Comparison of ENCODE assay signal across 36 cellular contexts in genomic region chr14:21055473-21056117, GRCh38. TPM values are rescaled to one million over a fixed set of nuclear protein-coding genes. Genes with fewer than 3 reads are reported as not detected.
A peak's percentile ranks its signal among the peaks of the same experiment; 100 is the strongest.
DNase-seq lines count a peak whose midpoint lies in the region; ATAC-seq and TF ChIP-seq lines count a peak whose summit lies in the region.
"Had no signal": no experiment of that assay in that cellular context is flagged by ENCODE, and none has a peak within 500 bp of the region (broad histone marks: within the 10 kb centered on the region; RNA-seq: fewer than 3 reads in every experiment).

No MANE protein-coding gene starts in this region.

- no peaks in the 10 kb centered on the region for H3K27me3 ChIP-seq in osteoblast (ENCODE audit: insufficient read depth, low read length)
- H3K27me3 ChIP-seq in H9 (ENCODE audit: insufficient read depth, low read length), result no peaks in the 10 kb centered on the region
- H3K27me3 ChIP-seq: breast epithelium, heart left ventricle, right atrium auricular region, vagina had no signal

- H2BK120ac ChIP-seq in H9 (ENCODE audit: low read depth, low read length, poor library complexity, severe bottlenecking), result no peak overlapping the region

- H3K4me1 Mint-ChIP-seq in H9, result peaks cover 11 to 14% of the 10 kb centered on the region in 2 experiments
- H3K4me1 Mint-ChIP-seq: activated naive CD4-positive, alpha-beta T cell treated with anti-CD3 and anti-CD28 coated beads, Interleukin-2, amount 50 U/mL, for 24 hours; activated T-helper 17 cell treated with anti-CD3 and anti-CD28 coated beads, Interleukin-2, amount 50 U/mL, for 72 hours; B cell; CD8-positive, alpha-beta memory T cell; memory B cell; stimulated activated naive B cell treated with anti-CD40 and anti-IgM and Interleukin-4, amounts not matched to agents 10 μg/mL and 1 μg/mL and 100 μg/mL, for 72 hours; T-cell had no signal

- H3K4me3 ChIP-seq in osteoblast (ENCODE audit: insufficient read depth, low read length), result no peak overlapping the region
- H3K4me3 ChIP-seq: breast epithelium, GM23248, heart left ventricle, right atrium auricular region, SJCRH30, thoracic aorta, vagina had no signal

- no peak overlapping the region for H3K4me3 Mint-ChIP-seq in H9
- H3K4me3 Mint-ChIP-seq: activated CD4-positive, alpha-beta memory T cell treated with anti-CD3 and anti-CD28 coated beads, Interleukin-2, amount 10 ng/mL, durations not matched to agents 7 days and 5 days; activated naive CD4-positive, alpha-beta T cell treated with anti-CD3 and anti-CD28 coated beads, Interleukin-2, amount 50 U/mL, for 24 hours; activated T-helper 17 cell treated with anti-CD3 and anti-CD28 coated beads, Interleukin-2, amount 50 U/mL, for 72 hours; B cell; CD8-positive, alpha-beta memory T cell; effector memory CD8-positive, alpha-beta T cell; memory B cell; stimulated activated naive B cell treated with anti-CD40 and anti-IgM and Interleukin-4, amounts not matched to agents 10 μg/mL and 1 μg/mL and 100 μg/mL, for 72 hours; T-cell had no signal

- H3K4me2 ChIP-seq in osteoblast (ENCODE audit: insufficient read depth, low read length) (no peak overlapping the region), H9 (ENCODE audit: insufficient read depth, insufficient read length, low read length) (no peak overlapping the region)

- H2BK15ac ChIP-seq in H9 (ENCODE audit: low read depth, low read length), result no peak overlapping the region

- no peak overlapping the region for H2AK5ac ChIP-seq in H9 (ENCODE audit: insufficient read length, low read length)

- no peak overlapping the region for H4K91ac ChIP-seq in H9 (ENCODE audit: insufficient read length, low read depth, low read length)

- no peak overlapping the region for H3K4ac ChIP-seq in H9 (ENCODE audit: low read depth, low read length)

- no peaks in the 10 kb centered on the region for H3K79me1 ChIP-seq in H9 (ENCODE audit: insufficient read depth, low read depth, low read length, poor library complexity, severe bottlenecking)

- H2BK20ac ChIP-seq in H9 (ENCODE audit: low read depth, low read length, poor library complexity, severe bottlenecking), result no peak overlapping the region

- H3K56ac ChIP-seq in H9 (ENCODE audit: insufficient read length, low read depth, low read length), result no peak overlapping the region

- in situ Hi-C loops in ACHN (cut with HindIII; ENCODE audit: low pct_ligation_motif_present, low pct_unique_long_range_greater_than_20kb, low sequenced_read_pairs), result no loop called here

- H3K27ac ChIP-seq in VCaP, result peak overlapping the region; percentile 32
- no peak overlapping the region for H3K27ac ChIP-seq in osteoblast (ENCODE audit: low read depth, low read length)
- H3K27ac ChIP-seq in H9 (ENCODE audit: insufficient read length, low read depth, low read length), result no peak overlapping the region
- H3K27ac ChIP-seq: breast epithelium, GM23248, heart left ventricle, right atrium auricular region, SJCRH30, thoracic aorta, vagina had no signal

- H4K5ac ChIP-seq in H9 (ENCODE audit: insufficient read length, low read depth, low read length), result no peak overlapping the region

- WGBS in H9 (ENCODE audit: extremely low coverage, insufficient read length, low lambda C conversion rate), result no CpG with 5 or more reads among the region's 5 CpGs

- H3K36me3 ChIP-seq in osteoblast (ENCODE audit: insufficient read depth, low read length), result no peaks in the 10 kb centered on the region
- H3K36me3 ChIP-seq: breast epithelium, heart left ventricle, right atrium auricular region, SJCRH30, thoracic aorta, vagina had no signal

- no peak overlapping the region for H4K8ac ChIP-seq in H9 (replicated peaks; ENCODE audit: insufficient read length, low read depth, low read length)

- H3K9me3 Mint-ChIP-seq in H9, result no peaks in the 10 kb centered on the region
- H3K9me3 Mint-ChIP-seq: activated CD4-positive, alpha-beta memory T cell treated with anti-CD3 and anti-CD28 coated beads, Interleukin-2, amount 10 ng/mL, durations not matched to agents 7 days and 5 days; activated naive CD4-positive, alpha-beta T cell treated with anti-CD3 and anti-CD28 coated beads, Interleukin-2, amount 50 U/mL, for 24 hours; activated T-helper 17 cell treated with anti-CD3 and anti-CD28 coated beads, Interleukin-2, amount 50 U/mL, for 72 hours; CD8-positive, alpha-beta memory T cell; effector memory CD8-positive, alpha-beta T cell; memory B cell; stimulated activated naive B cell treated with anti-CD40 and anti-IgM and Interleukin-4, amounts not matched to agents 10 μg/mL and 1 μg/mL and 100 μg/mL, for 72 hours; T-cell had no signal

- H2AFZ ChIP-seq in osteoblast (ENCODE audit: low read length) (peak overlapping the region; percentile 10), H9 (ENCODE audit: low read length) (no peak overlapping the region)

- H3K23ac ChIP-seq in H9 (ENCODE audit: insufficient read length, low read depth, low read length), result no peak overlapping the region

- no peak for TF ChIP-seq CTCF in VCaP (conservative IDR thresholded peaks at IDR 0.05)
- TF ChIP-seq CTCF in osteoblast (IDR thresholded peaks at IDR 0.05; ENCODE audit: extremely low read depth, low read depth, low read length), result no peak
- no peak for TF ChIP-seq CTCF in H9 (conservative IDR thresholded peaks at IDR 0.05)

- H3K27ac Mint-ChIP-seq in H9, result no peak overlapping the region
- H3K27ac Mint-ChIP-seq: activated CD4-positive, alpha-beta memory T cell treated with anti-CD3 and anti-CD28 coated beads, Interleukin-2, amount 10 ng/mL, durations not matched to agents 7 days and 5 days; activated naive CD4-positive, alpha-beta T cell treated with anti-CD3 and anti-CD28 coated beads, Interleukin-2, amount 50 U/mL, for 24 hours; activated T-helper 17 cell treated with anti-CD3 and anti-CD28 coated beads, Interleukin-2, amount 50 U/mL, for 72 hours; B cell; CD8-positive, alpha-beta memory T cell; effector memory CD8-positive, alpha-beta T cell; memory B cell; stimulated activated naive B cell treated with anti-CD40 and anti-IgM and Interleukin-4, amounts not matched to agents 10 μg/mL and 1 μg/mL and 100 μg/mL, for 72 hours; T-cell had no signal

- no peak overlapping the region for H2BK5ac ChIP-seq in H9 (ENCODE audit: insufficient read length, low read length)

- no peak for ATAC-seq in HG03039 (IDR thresholded peaks at IDR 0.05; ENCODE audit: unreplicated experiment)
- ATAC-seq: activated CD4-positive, CD25-positive, alpha-beta regulatory T cell treated with anti-CD3 and anti-CD28 coated beads, Interleukin-2, amount 50 U/mL, for 24 hours; activated T-helper 17 cell treated with anti-CD3 and anti-CD28 coated beads, Interleukin-2, amount 50 U/mL, for 72 hours; effector memory CD8-positive, alpha-beta T cell; heart left ventricle; stimulated activated naive B cell treated with anti-CD40 and anti-IgM and Interleukin-4, amounts not matched to agents 10 μg/mL and 1 μg/mL and 100 μg/mL, for 72 hours; T-cell had no signal

- no peaks in the 10 kb centered on the region for H3K9me3 ChIP-seq in osteoblast (ENCODE audit: low read depth, low read length)
- no peaks in the 10 kb centered on the region for H3K9me3 ChIP-seq in H9 (ENCODE audit: control insufficient read depth, low read depth, low read length)
- H3K9me3 ChIP-seq: breast epithelium, heart left ventricle, right atrium auricular region, SJCRH30, thoracic aorta, vagina had no signal

- no peak overlapping the region for H3K14ac ChIP-seq in H9 (ENCODE audit: insufficient read depth, low read length)

- H3K4me1 ChIP-seq in osteoblast (ENCODE audit: insufficient read depth, low read length) (peaks cover 23% of the 10 kb centered on the region), H9 (ENCODE audit: insufficient read depth, low read length) (no peaks in the 10 kb centered on the region; the same call in 1 of the 2 replicates)
- H3K4me1 ChIP-seq: breast epithelium, right atrium auricular region, SJCRH30, vagina had no signal

- DNase-seq in ACHN, result peak; percentile 50
- peak; percentile 39 for DNase-seq in left kidney (ENCODE audit: low read depth, low spot score)
- no peak for DNase-seq in osteoblast (ENCODE audit: insufficient read length, low spot score, missing footprints)
- no peak for DNase-seq in NCI-H2029 (lab: John Stamatoyannopoulos, UW)
- DNase-seq in OCI-M2 (lab: John Stamatoyannopoulos, UW; ENCODE audit: unreplicated experiment), result no peak
- no peak for DNase-seq in H9
- DNase-seq: activated CD4-positive, alpha-beta memory T cell treated with anti-CD3 and anti-CD28 coated beads, Interleukin-2, amount 10 ng/mL, durations not matched to agents 7 days and 5 days; activated CD8-positive, alpha-beta memory T cell treated with anti-CD3 and anti-CD28 coated beads, Interleukin-2, amount 50 U/mL, for 48 hours; amygdala; CD8-positive, alpha-beta memory T cell; DMS 273 treated with DMSO at 0.1 percent for 48 hours; effector memory CD8-positive, alpha-beta T cell; erythroblast; GM23248; heart left ventricle; kidney glomerular epithelial cell; NCI-H1092 treated with DMSO at 0.1 percent for 48 hours; NCI-H187 treated with DMSO at 0.1 percent for 48 hours; SJCRH30; stimulated activated CD4-positive, alpha-beta T cell treated with anti-CD3 and anti-CD28 coated beads, Interleukin-12 subunit alpha, Interleukin-12 subunit beta, amount 100 ng/mL, for 4 hours; stimulated activated CD4-positive, alpha-beta T cell treated with anti-CD3 and anti-CD28 coated beads, Interleukin-4, amount 100 ng/mL, for 24 hours; stimulated activated naive B cell treated with anti-CD40 and anti-IgM and Interleukin-4, amounts not matched to agents 10 μg/mL and 1 μg/mL and 100 μg/mL, for 72 hours; T-cell had no signal

- no peaks in the 10 kb centered on the region for H3K23me2 ChIP-seq in H9 (ENCODE audit: insufficient read length, low read depth, low read length, poor library complexity, severe bottlenecking)

- no peaks in the 10 kb centered on the region for H3K27me3 Mint-ChIP-seq in H9 (ENCODE audit: low read depth)

- H3K18ac ChIP-seq in H9 (ENCODE audit: insufficient read length, low read depth, low read length), result no peak overlapping the region

- no peaks in the 10 kb centered on the region for H3K79me2 ChIP-seq in osteoblast (ENCODE audit: insufficient read depth, low read length)
- H3K79me2 ChIP-seq in H9 (ENCODE audit: insufficient read depth, low read length), result no peaks in the 10 kb centered on the region

- H2BK12ac ChIP-seq in H9 (ENCODE audit: insufficient read length, low read depth, low read length), result no peak overlapping the region

- no peak overlapping the region for H3K9ac ChIP-seq in H9 (ENCODE audit: extremely low read depth, insufficient read length, low read length)
- H3K9ac ChIP-seq: GM23248 had no signal

- no peaks in the 10 kb centered on the region for H3K36me3 Mint-ChIP-seq in H9 (ENCODE audit: insufficient read depth in 1 of 3, low read depth in 3 of 3)
- H3K36me3 Mint-ChIP-seq: activated naive CD4-positive, alpha-beta T cell treated with anti-CD3 and anti-CD28 coated beads, Interleukin-2, amount 50 U/mL, for 24 hours; CD8-positive, alpha-beta memory T cell; memory B cell; stimulated activated naive B cell treated with anti-CD40 and anti-IgM and Interleukin-4, amounts not matched to agents 10 μg/mL and 1 μg/mL and 100 μg/mL, for 72 hours; T-cell had no signal

- H4K20me1 ChIP-seq in osteoblast (ENCODE audit: insufficient read depth, low read length), result no peaks in the 10 kb centered on the region
- no peaks in the 10 kb centered on the region for H4K20me1 ChIP-seq in H9 (ENCODE audit: control insufficient read depth, insufficient read depth, insufficient read length)

- H3T11ph ChIP-seq in H9 (ENCODE audit: low read length), result no peak overlapping the region

RNA-seq across cellular contexts. Expression of gene RNASE8, which starts 2.0 kb away (rescaled TPM):
- total RNA-seq in osteoblast (not detected in 2 replicates), H9 (2021) (not detected in 2 replicates)
- total RNA-seq: activated CD4-positive, alpha-beta memory T cell treated with anti-CD3 and anti-CD28 coated beads, Interleukin-2, amount 10 ng/mL, durations not matched to agents 7 days and 5 days; activated T-helper 17 cell treated with anti-CD3 and anti-CD28 coated beads, Interleukin-2, amount 50 U/mL, for 72 hours; B cell; breast epithelium; CD8-positive, alpha-beta memory T cell; fibroblast of villous mesenchyme; GM23248; heart left ventricle; omental fat pad; right atrium auricular region; SJCRH30; T-cell; thoracic aorta; vagina had no signal

RNA-seq across cellular contexts. Expression of gene RNASE7, which starts 13.4 kb away (rescaled TPM):
- total RNA-seq in osteoblast (not detected in 2 replicates), H9 (2021) (not detected in 2 replicates)
- total RNA-seq: activated CD4-positive, alpha-beta memory T cell treated with anti-CD3 and anti-CD28 coated beads, Interleukin-2, amount 10 ng/mL, durations not matched to agents 7 days and 5 days; activated T-helper 17 cell treated with anti-CD3 and anti-CD28 coated beads, Interleukin-2, amount 50 U/mL, for 72 hours; B cell; CD8-positive, alpha-beta memory T cell; fibroblast of villous mesenchyme; GM23248; heart left ventricle; omental fat pad; right atrium auricular region; SJCRH30; T-cell had no signal

RNA-seq across cellular contexts. Expression of gene ARHGEF40, which starts 14.5 kb away (rescaled TPM):
- 33.3 and 35.4 TPM in 2 replicates for total RNA-seq in osteoblast
- total RNA-seq in H9 (2021), result 71.1 and 71.4 TPM in 2 replicates

RNA-seq across cellular contexts. Expression of gene RNASE13, which starts 21.0 kb away (rescaled TPM):
- total RNA-seq in osteoblast (not detected in 2 replicates), H9 (2021) (not detected in 2 replicates)
- total RNA-seq: activated CD4-positive, alpha-beta memory T cell treated with anti-CD3 and anti-CD28 coated beads, Interleukin-2, amount 10 ng/mL, durations not matched to agents 7 days and 5 days; activated T-helper 17 cell treated with anti-CD3 and anti-CD28 coated beads, Interleukin-2, amount 50 U/mL, for 72 hours; B cell; breast epithelium; CD8-positive, alpha-beta memory T cell; fibroblast of villous mesenchyme; GM23248; heart left ventricle; omental fat pad; right atrium auricular region; SJCRH30; T-cell; thoracic aorta; vagina had no signal

RNA-seq across cellular contexts. Expression of gene TPPP2, which starts 25.6 kb away (rescaled TPM):
- total RNA-seq in osteoblast (not detected in 2 replicates), H9 (2021) (not detected in 2 replicates)
- total RNA-seq: activated CD4-positive, alpha-beta memory T cell treated with anti-CD3 and anti-CD28 coated beads, Interleukin-2, amount 10 ng/mL, durations not matched to agents 7 days and 5 days; activated T-helper 17 cell treated with anti-CD3 and anti-CD28 coated beads, Interleukin-2, amount 50 U/mL, for 72 hours; B cell; CD8-positive, alpha-beta memory T cell; fibroblast of villous mesenchyme; GM23248; omental fat pad; SJCRH30; T-cell; thoracic aorta; vagina had no signal

Comparison
In these comparisons a context has a peak if more than half of its experiments do, and no peak if none do; other contexts are left out.
1. DNase-seq: peak in ACHN (single experiment) and left kidney (single experiment); none in osteoblast (single experiment), NCI-H2029 (single experiment), OCI-M2 (single experiment) and H9 (single experiment).